ENCODE assay signal across 8 cellular contexts in genomic region chr9:93134018-93134739, GRCh38. TPM values are rescaled to one million over a fixed set of nuclear protein-coding genes. Genes with fewer than 3 reads are reported as not detected.
A peak's percentile ranks its signal among the peaks of the same experiment; 100 is the strongest.
DNase-seq lines count a peak whose midpoint lies in the region; ATAC-seq and TF ChIP-seq lines count a peak whose summit lies in the region.

A gene with protein sequence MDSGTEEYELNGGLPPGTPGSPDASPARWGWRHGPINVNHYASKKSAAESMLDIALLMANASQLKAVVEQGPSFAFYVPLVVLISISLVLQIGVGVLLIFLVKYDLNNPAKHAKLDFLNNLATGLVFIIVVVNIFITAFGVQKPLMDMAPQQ (minus strand): TSS chr9:93134251. CDS start chr9:93134217, 34 bp downstream.

- peak within 1 kb of the TSS; percentile 52 to 82 for H3K4me3 ChIP-seq in CD4-positive, alpha-beta memory T cell (ENCODE audit: low read length in 2 of 2)
- H3K4me3 ChIP-seq in osteoblast (ENCODE audit: insufficient read depth, low read length) (peak within 1 kb of the TSS; percentile 82), thoracic aorta (peak within 1 kb of the TSS; percentile 79)

- POLR2A ChIA-PET in CD4-positive, alpha-beta memory T cell (lab: Charles Lee; ENCODE audit: partially characterized antibody), result interaction anchor here (0.6 to 3.0 kb wide), 32 partner anchors 8 to 464 kb away, joined by 3 to 58 read pairs (median 4); partner anchors contain the start of genes CARD19, IPPK and WNK2

- no peaks in the 10 kb centered on the region for H3K36me3 ChIP-seq in CD4-positive, alpha-beta memory T cell (ENCODE audit: insufficient read depth, low read length)
- H3K36me3 ChIP-seq in osteoblast (ENCODE audit: insufficient read depth, low read length), result no peaks in the 10 kb centered on the region
- no peaks in the 10 kb centered on the region for H3K36me3 ChIP-seq in thoracic aorta

- CTCF ChIA-PET in CD4-positive, alpha-beta memory T cell (lab: Charles Lee; ENCODE audit: partially characterized antibody), result interaction anchor here (0.9 to 1.7 kb wide), 5 partner anchors 8 to 431 kb away, joined by 3 to 12 read pairs (median 4); no protein-coding TSS in a partner anchor

- H3K27ac Mint-ChIP-seq in CD4-positive, alpha-beta memory T cell, result peak within 1 kb of the TSS; percentile 97 to 99 (median 99)

- peaks cover 0 to 13% of the 10 kb centered on the region in 2 donors for H3K36me3 Mint-ChIP-seq in CD4-positive, alpha-beta memory T cell

- peak; percentile 58 for TF ChIP-seq POLR2A in GM19099 (IDR thresholded peaks at IDR 0.05; ENCODE audit: extremely low read depth, insufficient read length, low read depth)

- peak within 1 kb of the TSS; percentile 88 to 96 (median 90) for H3K4me3 Mint-ChIP-seq in CD4-positive, alpha-beta memory T cell

- TF ChIP-seq CTCF in osteoblast (IDR thresholded peaks at IDR 0.05; ENCODE audit: extremely low read depth, low read depth, low read length), result no peak
- peak; percentile 16 for TF ChIP-seq CTCF in thoracic aorta (IDR thresholded peaks at IDR 0.05)

- peak within 1 kb of the TSS; percentile 94 for H2AFZ ChIP-seq in osteoblast (ENCODE audit: low read length)

- intact Hi-C loops in CD4-positive, alpha-beta memory T cell (cut with micrococcal nuclease), result loop anchor here (1.0 to 10.0 kb wide), 5 partner anchors 10 to 431 kb away; partner anchors contain the start of genes CARD19, FAM120A and FAM120AOS

- peaks cover 48% of the 10 kb centered on the region for H3K4me1 ChIP-seq in CD4-positive, alpha-beta memory T cell (ENCODE audit: insufficient read depth, low read length)
- H3K4me1 ChIP-seq in osteoblast (ENCODE audit: insufficient read depth, low read length), result peaks cover 19% of the 10 kb centered on the region
- H3K4me1 ChIP-seq in thoracic aorta (ENCODE audit: control insufficient read depth in 1 of 2, low read depth in 2 of 2), result peaks cover 33 to 53% of the 10 kb centered on the region in 2 donors

- peaks cover 26% of the 10 kb centered on the region for H4K20me1 ChIP-seq in osteoblast (ENCODE audit: insufficient read depth, low read length)

- peak within 1 kb of the TSS; percentile 94 for H3K4me2 ChIP-seq in osteoblast (ENCODE audit: insufficient read depth, low read length)

- peaks cover 26% of the 10 kb centered on the region for H3K79me2 ChIP-seq in osteoblast (ENCODE audit: insufficient read depth, low read length)

- DNase-seq in CD4-positive, alpha-beta memory T cell, result peak; percentile 87 to 96 (median 89)
- peak; percentile 83 for DNase-seq in RPMI8226
- peak; percentile 37 to 69 (median 52) for DNase-seq in activated naive CD4-positive, alpha-beta T cell (lab: John Stamatoyannopoulos, UW)
- DNase-seq in globus pallidus (ENCODE audit: low spot score), result peak; percentile 80
- peak; percentile 99 for DNase-seq in osteoblast (ENCODE audit: insufficient read length, low spot score, missing footprints)
- DNase-seq in thoracic aorta (ENCODE audit: low spot score), result no peak

- no peaks in the 10 kb centered on the region for H3K9me3 ChIP-seq in CD4-positive, alpha-beta memory T cell (ENCODE audit: control insufficient read depth in 1 of 2, low read length in 2 of 2)
- no peaks in the 10 kb centered on the region for H3K9me3 ChIP-seq in osteoblast (ENCODE audit: low read depth, low read length)
- no peaks in the 10 kb centered on the region for H3K9me3 ChIP-seq in thoracic aorta

- H3K27me3 Mint-ChIP-seq in CD4-positive, alpha-beta memory T cell, result no peaks in the 10 kb centered on the region

- H3K27ac ChIP-seq in CD4-positive, alpha-beta memory T cell (ENCODE audit: low read depth, low read length), result peak within 1 kb of the TSS; percentile 92
- H3K27ac ChIP-seq in osteoblast (ENCODE audit: low read depth, low read length), result peak within 1 kb of the TSS; percentile 96
- H3K27ac ChIP-seq in thoracic aorta, result peak within 1 kb of the TSS; percentile 96 to 97

- ATAC-seq in HG03378 (IDR thresholded peaks at IDR 0.05; ENCODE audit: unreplicated experiment) (peak; percentile 63), thoracic aorta (ENCODE audit: insufficient number of reproducible peaks, low FRiP score, low read depth) (peak; percentile 73)

- peaks cover 26 to 79% (median 50%) of the 10 kb centered on the region in 4 donors for H3K4me1 Mint-ChIP-seq in CD4-positive, alpha-beta memory T cell

- no peaks in the 10 kb centered on the region for H3K27me3 ChIP-seq in CD4-positive, alpha-beta memory T cell (ENCODE audit: insufficient read depth, low read length)
- H3K27me3 ChIP-seq in osteoblast (ENCODE audit: insufficient read depth, low read length), result no peaks in the 10 kb centered on the region
- no peaks in the 10 kb centered on the region for H3K27me3 ChIP-seq in thoracic aorta (replicated peaks; ENCODE audit: insufficient read depth)

- H3K9me3 Mint-ChIP-seq in CD4-positive, alpha-beta memory T cell, result no peaks in the 10 kb centered on the region

RNA-seq across cellular contexts. Expression of the gene that starts here (rescaled TPM):
- 10 to 100 TPM; 31.1 to 31.3 TPM for total RNA-seq in CD4-positive, alpha-beta memory T cell
- 10 to 100 TPM; 75.7 to 92.4 TPM for polyA plus RNA-seq in CD4-positive, alpha-beta memory T cell
- total RNA-seq in osteoblast, result 33.6 and 34.7 TPM in 2 replicates
- 100 to 1,000 TPM in 1 of 2 donors, 10 to 100 TPM in 1; 71.2 to 194 TPM for total RNA-seq in thoracic aorta
